Comparison of ENCODE assay signal across 18 cellular contexts in the genomic region with DNA sequence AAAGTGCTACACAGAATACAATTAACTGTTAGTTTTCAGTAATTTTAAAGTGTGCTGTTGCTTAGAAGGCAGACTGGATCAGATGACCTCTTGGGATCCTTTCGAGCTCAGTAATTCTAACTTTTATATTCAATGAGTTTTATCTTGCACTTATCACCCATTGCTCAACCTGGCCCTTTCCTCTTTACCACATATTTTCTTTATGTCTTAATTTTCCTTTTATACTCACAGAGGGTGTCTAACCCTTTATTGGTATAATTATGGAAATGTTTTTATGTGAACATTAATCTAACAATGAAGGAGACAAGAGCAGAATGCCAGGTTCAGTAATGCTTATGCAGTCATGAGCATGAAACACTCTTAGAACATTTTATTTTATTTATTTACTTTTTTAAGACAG.
"Had no signal": no experiment of that assay in that cellular context is flagged by ENCODE, and none has a peak within 500 bp of the region (broad histone marks: within the 10 kb centered on the region; RNA-seq: fewer than 3 reads in every experiment).

No MANE protein-coding gene starts in this region.

- H3K27me3 Mint-ChIP-seq: stimulated activated naive B cell treated with anti-CD40 and anti-IgM and Interleukin-4, amounts not matched to agents 10 μg/mL and 1 μg/mL and 100 μg/mL, for 72 hours; stimulated activated naive CD8-positive, alpha-beta T cell treated with anti-CD3 and anti-CD28 coated beads, Interleukin-15, Interleukin-2, amounts not matched to agents 100 ng/mL and 50 ng/mL, for 24 hours had no signal

- H3K4me1 Mint-ChIP-seq: stimulated activated naive B cell treated with anti-CD40 and anti-IgM and Interleukin-4, amounts not matched to agents 10 μg/mL and 1 μg/mL and 100 μg/mL, for 72 hours had no signal

- ATAC-seq: effector memory CD8-positive, alpha-beta T cell; left ventricle myocardium superior; lower lobe of right lung; natural killer cell; right lobe of liver; stimulated activated naive B cell treated with anti-CD40 and anti-IgM and Interleukin-4, amounts not matched to agents 10 μg/mL and 1 μg/mL and 100 μg/mL, for 72 hours had no signal

- DNase-seq: dermis blood vessel endothelial cell; effector memory CD8-positive, alpha-beta T cell; erythroblast; esophagus squamous epithelium; left ventricle myocardium superior; lower lobe of right lung; natural killer cell; occipital lobe; pancreas; right lobe of liver; small intestine; stimulated activated CD4-positive, alpha-beta T cell treated with anti-CD3 and anti-CD28 coated beads, Interleukin-15, amount 100 ng/mL, for 24 hours; stimulated activated CD4-positive, alpha-beta T cell treated with anti-CD3 and anti-CD28 coated beads, Interleukin-2, amount 100 ng/mL, for 48 hours; stimulated activated naive B cell treated with anti-CD40 and anti-IgM and Interleukin-4, amounts not matched to agents 10 μg/mL and 1 μg/mL and 100 μg/mL, for 72 hours; thyroid gland had no signal

- H3K9me3 Mint-ChIP-seq: effector memory CD8-positive, alpha-beta T cell; natural killer cell; stimulated activated naive B cell treated with anti-CD40 and anti-IgM and Interleukin-4, amounts not matched to agents 10 μg/mL and 1 μg/mL and 100 μg/mL, for 72 hours; stimulated activated naive CD8-positive, alpha-beta T cell treated with anti-CD3 and anti-CD28 coated beads, Interleukin-15, Interleukin-2, amounts not matched to agents 100 ng/mL and 50 ng/mL, for 24 hours had no signal

- H3K4me3 Mint-ChIP-seq: effector memory CD8-positive, alpha-beta T cell; natural killer cell; stimulated activated naive B cell treated with anti-CD40 and anti-IgM and Interleukin-4, amounts not matched to agents 10 μg/mL and 1 μg/mL and 100 μg/mL, for 72 hours; stimulated activated naive CD8-positive, alpha-beta T cell treated with anti-CD3 and anti-CD28 coated beads, Interleukin-15, Interleukin-2, amounts not matched to agents 100 ng/mL and 50 ng/mL, for 24 hours; type B pancreatic cell had no signal

- H3K27ac Mint-ChIP-seq: effector memory CD8-positive, alpha-beta T cell; natural killer cell; progenitor cell of endocrine pancreas; stimulated activated naive B cell treated with anti-CD40 and anti-IgM and Interleukin-4, amounts not matched to agents 10 μg/mL and 1 μg/mL and 100 μg/mL, for 72 hours; stimulated activated naive CD8-positive, alpha-beta T cell treated with anti-CD3 and anti-CD28 coated beads, Interleukin-15, Interleukin-2, amounts not matched to agents 100 ng/mL and 50 ng/mL, for 24 hours; type B pancreatic cell had no signal
